In the genomic region with DNA sequence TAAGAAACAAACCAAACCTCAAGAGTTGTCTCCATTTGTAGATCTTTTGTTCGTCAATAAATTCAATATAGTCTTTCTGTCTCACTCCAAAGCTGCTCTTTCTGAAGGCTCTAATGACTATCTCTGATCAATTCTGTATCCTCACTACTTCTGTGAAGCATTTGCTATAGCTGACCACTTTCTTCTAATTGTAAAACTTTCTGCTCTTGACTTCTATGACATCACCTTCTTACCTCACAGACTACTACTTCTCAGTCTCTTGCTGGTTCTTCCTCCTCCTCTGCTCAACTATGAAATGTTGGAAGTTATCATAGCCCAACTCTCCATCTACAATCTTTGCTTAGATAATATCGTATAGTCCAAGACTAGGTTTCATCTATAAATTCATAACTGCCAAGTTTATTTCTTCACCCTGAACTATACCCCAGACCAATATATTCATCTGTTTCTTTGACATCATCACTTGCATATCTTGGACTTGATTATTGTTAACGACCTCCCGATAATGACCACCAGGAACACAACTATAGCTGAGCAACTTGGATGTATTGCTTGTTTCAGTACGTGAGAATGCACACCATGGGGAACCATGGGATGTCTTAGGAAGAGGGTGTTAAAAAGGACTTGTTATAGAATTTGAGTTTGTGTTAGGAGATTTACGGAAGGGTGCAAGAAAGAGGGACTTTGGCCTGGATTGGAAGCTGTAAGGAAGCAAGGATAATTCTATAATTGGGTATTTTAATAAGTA, we compare ENCODE assay signal across 1 cellular context.
TF ChIP-seq lines count a peak whose summit lies in the region.

No MANE protein-coding gene starts in this region.

TF ChIP-seq in HepG2, 621 proteins besides CTCF, POLR2A, EP300 and RAD21 (continued from another document):
- TF ChIP-seq ZUFSP (CRISPR knock-in tag; IDR thresholded peaks at IDR 0.05; ENCODE audit: borderline replicate concordance) (no peak), HNRNPK (IDR thresholded peaks at IDR 0.05; ENCODE audit: low read depth, low read length, poor library complexity, severe bottlenecking) (peak; percentile 21), ZSCAN30 (CRISPR knock-in tag; IDR thresholded peaks at IDR 0.05) (no peak), JUND (CRISPR knock-in tag; IDR thresholded peaks at IDR 0.05) (no peak), SMC3 (IDR thresholded peaks at IDR 0.05; ENCODE audit: low read length) (no peak), MAFK (conservative IDR thresholded peaks at IDR 0.05 in 1 of 2, IDR thresholded peaks at IDR 0.05 in 1 of 2; ENCODE audit: low read length in 2 of 2) (peak in 1 of 2 experiments; percentile 12; a peak in 1 of 4 replicates), PHF20 (CRISPR knock-in tag; IDR thresholded peaks at IDR 0.05) (no peak), KDM1A (CRISPR knock-in tag; IDR thresholded peaks at IDR 0.05) (no peak), ZC3H4 (CRISPR knock-in tag; IDR thresholded peaks at IDR 0.05; ENCODE audit: borderline replicate concordance) (no peak), CCAR2 (optimal IDR thresholded peaks at IDR 0.05; ENCODE audit: low read depth, low read length) (peak; percentile 73), CBX2 (IDR thresholded peaks at IDR 0.05; ENCODE audit: low read depth, low read length) (peak; percentile 78; the same call in 1 of the 2 replicates), CBX2 (CRISPR knock-in tag; IDR thresholded peaks at IDR 0.05; ENCODE audit: low read depth) (no peak), HINFP (CRISPR knock-in tag; IDR thresholded peaks at IDR 0.05; ENCODE audit: low read depth) (no peak), ZNF781 (CRISPR knock-in tag; IDR thresholded peaks at IDR 0.05; ENCODE audit: borderline replicate concordance, not compliant biosample characterization) (no peak), ZNF430 (CRISPR knock-in tag; IDR thresholded peaks at IDR 0.05) (no peak), ZIK1 (CRISPR knock-in tag; IDR thresholded peaks at IDR 0.05; ENCODE audit: borderline replicate concordance, low read depth) (no peak), SOX6 (IDR thresholded peaks at IDR 0.05) (no peak), SOX6 (CRISPR knock-in tag; IDR thresholded peaks at IDR 0.05) (no peak), TBX3 (IDR thresholded peaks at IDR 0.05; ENCODE audit: borderline replicate concordance) (no peak), SPEN (CRISPR knock-in tag; IDR thresholded peaks at IDR 0.05; ENCODE audit: low read depth) (no peak), PHB2 (IDR thresholded peaks at IDR 0.05; ENCODE audit: partially characterized antibody) (no peak), NBN (conservative IDR thresholded peaks at IDR 0.05) (no peak), RXRB (CRISPR knock-in tag; IDR thresholded peaks at IDR 0.05; ENCODE audit: borderline replicate concordance) (no peak), ZNF510 (CRISPR knock-in tag; IDR thresholded peaks at IDR 0.05; ENCODE audit: low read depth) (no peak), EZH2 (conservative IDR thresholded peaks at IDR 0.05; ENCODE audit: low read depth, low read length) (no peak), CREB1 (IDR thresholded peaks at IDR 0.05) (peak; percentile 74), CREB1 (CRISPR knock-in tag; IDR thresholded peaks at IDR 0.05) (no peak), ZNF282 (IDR thresholded peaks at IDR 0.05; ENCODE audit: partially characterized antibody) (no peak), KDM3A (CRISPR knock-in tag; IDR thresholded peaks at IDR 0.05; ENCODE audit: low read depth) (no peak), ZNF382 (CRISPR knock-in tag; IDR thresholded peaks at IDR 0.05; ENCODE audit: borderline replicate concordance) (no peak)
